Comparison of ENCODE assay signal across 14 cellular contexts in genomic region chr10:101567165-101568006, GRCh38. TPM values are rescaled to one million over a fixed set of nuclear protein-coding genes. Genes with fewer than 3 reads are reported as not detected.
DNase-seq lines count a peak whose midpoint lies in the region; ATAC-seq and TF ChIP-seq lines count a peak whose summit lies in the region.
"Had no signal": no experiment of that assay in that cellular context is flagged by ENCODE, and none has a peak within 500 bp of the region (broad histone marks: within the 10 kb centered on the region; RNA-seq: fewer than 3 reads in every experiment).

No MANE protein-coding gene starts in this region.

- peaks cover 47% of the 10 kb centered on the region for H3K27me3 Mint-ChIP-seq in activated CD4-positive, alpha-beta T cell treated with anti-CD3 and anti-CD28 coated beads for 36 hours
- H3K27me3 Mint-ChIP-seq in endothelial cell (ENCODE audit: unreplicated experiment): peaks cover 31% of the 10 kb centered on the region

- no peaks in the 10 kb centered on the region for H3K36me3 Mint-ChIP-seq in activated CD4-positive, alpha-beta T cell treated with anti-CD3 and anti-CD28 coated beads for 36 hours (ENCODE audit: low read depth)
- H3K36me3 Mint-ChIP-seq in endothelial cell (ENCODE audit: low read depth, unreplicated experiment): no peaks in the 10 kb centered on the region
- H3K36me3 Mint-ChIP-seq: activated CD4-positive, alpha-beta memory T cell treated with anti-CD3 and anti-CD28 coated beads for 36 hours had no signal

- H3K9me3 ChIP-seq in HEK293 (ENCODE audit: control insufficient read depth, insufficient read depth, low read depth, low read length): no peaks in the 10 kb centered on the region
- H3K9me3 ChIP-seq in spleen: peaks cover 0 to under 1% (median 0%) of the 10 kb centered on the region in 8 donors

- DNase-seq in activated CD4-positive, alpha-beta T cell treated with anti-CD3 and anti-CD28 coated beads for 36 hours: no peak
- DNase-seq in activated CD4-positive, alpha-beta T cell treated with anti-CD3 and anti-CD28 coated beads, Interleukin-2, amount 50 U/mL, for 48 hours: no peak
- DNase-seq in endothelial cell (ENCODE audit: low spot score) (no peak), posterior vena cava (ENCODE audit: low spot score) (peak; percentile 46), NAMALWA (ENCODE audit: low spot score) (no peak), spleen (no peak), NCI-H187 (lab: John Stamatoyannopoulos, UW) (no peak)
- DNase-seq: activated CD4-positive, alpha-beta memory T cell treated with anti-CD3 and anti-CD28 coated beads for 36 hours; CD4-positive, alpha-beta T cell; stimulated activated CD4-positive, alpha-beta T cell treated with anti-CD3 and anti-CD28 coated beads, Interleukin-2, amount 100 ng/mL, for 48 hours had no signal

- H3K4me1 ChIP-seq in HEK293 (ENCODE audit: control insufficient read depth, insufficient read depth, low read length) (peaks cover 3% of the 10 kb centered on the region), spleen (peaks cover 15 to 38% (median 29%) of the 10 kb centered on the region in 6 donors)

- H3K4me3 ChIP-seq in HEK293 (ENCODE audit: low read depth, low read length) (no peak overlapping the region), spleen (no peak overlapping the region)

- TF ChIP-seq CTCF in HEK293 (tag by site-specific recombination; IDR thresholded peaks at IDR 0.05) (no peak), endothelial cell (IDR thresholded peaks at IDR 0.05; ENCODE audit: unreplicated experiment) (no peak), spleen (IDR thresholded peaks at IDR 0.05 in 8 of 11, conservative IDR thresholded peaks at IDR 0.05 in 3 of 11) (no peak)

- no peak overlapping the region for H3K27ac Mint-ChIP-seq in activated CD4-positive, alpha-beta T cell treated with anti-CD3 and anti-CD28 coated beads for 36 hours
- no peak overlapping the region for H3K27ac Mint-ChIP-seq in endothelial cell (ENCODE audit: unreplicated experiment)
- H3K27ac Mint-ChIP-seq: activated CD4-positive, alpha-beta memory T cell treated with anti-CD3 and anti-CD28 coated beads for 36 hours; CD4-positive, alpha-beta T cell; naive thymus-derived CD4-positive, alpha-beta T cell had no signal

- H3K4me3 Mint-ChIP-seq in activated CD4-positive, alpha-beta T cell treated with anti-CD3 and anti-CD28 coated beads for 36 hours: no peak overlapping the region
- peak overlapping the region; percentile 33 for H3K4me3 Mint-ChIP-seq in endothelial cell (ENCODE audit: unreplicated experiment)
- H3K4me3 Mint-ChIP-seq: activated CD4-positive, alpha-beta memory T cell treated with anti-CD3 and anti-CD28 coated beads for 36 hours had no signal

- ATAC-seq in activated CD4-positive, alpha-beta T cell treated with anti-CD3 and anti-CD28 coated beads for 36 hours: peak; percentile 47
- ATAC-seq: left lobe of liver; naive thymus-derived CD4-positive, alpha-beta T cell had no signal

- no peaks in the 10 kb centered on the region for H3K9me3 Mint-ChIP-seq in activated CD4-positive, alpha-beta T cell treated with anti-CD3 and anti-CD28 coated beads for 36 hours (ENCODE audit: low read depth)
- H3K9me3 Mint-ChIP-seq in endothelial cell (ENCODE audit: unreplicated experiment): no peaks in the 10 kb centered on the region
- H3K9me3 Mint-ChIP-seq: activated CD4-positive, alpha-beta memory T cell treated with anti-CD3 and anti-CD28 coated beads for 36 hours; CD4-positive, alpha-beta T cell had no signal

- CTCF ChIA-PET in activated CD4-positive, alpha-beta T cell treated with anti-CD3 and anti-CD28 coated beads for 36 hours (lab: Charles Lee): interaction anchor here (0.7 to 1.0 kb wide), 4 partner anchors 34 to 333 kb away, joined by 3 to 4 read pairs (median 4); no protein-coding TSS in a partner anchor
- CTCF ChIA-PET in HEK293 (lab: Yijun Ruan, JAX): interaction anchor here (0.6 to 1.6 kb wide), 6 partner anchors 15 to 406 kb away, joined by 3 to 16 read pairs (median 3); no protein-coding TSS in a partner anchor

- peaks cover 18% of the 10 kb centered on the region for H3K4me1 Mint-ChIP-seq in activated CD4-positive, alpha-beta T cell treated with anti-CD3 and anti-CD28 coated beads for 36 hours
- H3K4me1 Mint-ChIP-seq in endothelial cell (ENCODE audit: unreplicated experiment): peaks cover 2% of the 10 kb centered on the region

- intact Hi-C loops in activated CD4-positive, alpha-beta T cell treated with anti-CD3 and anti-CD28 coated beads for 36 hours (cut with DNase I, micrococcal nuclease): loop anchor here in 1 of 2 experiments (5.0 kb wide), 1 partner anchor 100 kb away; no protein-coding TSS in a partner anchor
- intact Hi-C loops in posterior vena cava (cut with DNase I): loop anchor here in 1 of 2 donors (5.0 to 10.0 kb wide), 2 partner anchors 283 to 355 kb away; no protein-coding TSS in a partner anchor
- intact Hi-C loops in spleen (cut with DNase I; ENCODE audit: low total_unique reads): no loop called here

- H3K27ac ChIP-seq in HEK293 (ENCODE audit: extremely low read depth, low read depth, low read length) (no peak overlapping the region), spleen (no peak overlapping the region)
- H3K27ac ChIP-seq: tibial nerve had no signal

- H3K36me3 ChIP-seq in HEK293 (ENCODE audit: control insufficient read depth in 2 of 2, insufficient read depth in 1 of 2, low read length in 2 of 2) (no peaks in the 10 kb centered on the region), spleen (no peaks in the 10 kb centered on the region)

- 66 to 71% (median 68%) methylated on average over 7 of the region's 7 CpGs for WGBS in spleen, 5 donors

- TF ChIP-seq POLR2A in spleen (IDR thresholded peaks at IDR 0.05): no peak

- H3K27me3 ChIP-seq in spleen (replicated peaks in 1 of 7): peaks cover 2 to 79% (median 39%) of the 10 kb centered on the region in 7 donors

- POLR2A ChIA-PET in activated CD4-positive, alpha-beta T cell treated with anti-CD3 and anti-CD28 coated beads for 36 hours (lab: Charles Lee): no interaction called here
- POLR2A ChIA-PET in HEK293 (lab: Yijun Ruan, JAX): interaction anchor here (0.6 kb wide), 1 partner anchor 272 kb away, joined by 3 read pairs; no protein-coding TSS in a partner anchor

TF ChIP-seq in HEK293, 187 proteins besides CTCF, POLR2A, EP300 and RAD21 (continues in another document):
- peak; percentile 78 for TF ChIP-seq ZFHX2 (tag by site-specific recombination; conservative IDR thresholded peaks at IDR 0.05)
- TF ChIP-seq ZNF664 (tag by site-specific recombination; IDR thresholded peaks at IDR 0.05): no peak
- no peak for TF ChIP-seq ZNF658 (tag by site-specific recombination; IDR thresholded peaks at IDR 0.05)
- TF ChIP-seq SCRT1 (tag by site-specific recombination; IDR thresholded peaks at IDR 0.05; ENCODE audit: borderline replicate concordance): peak; percentile 41; the same call in 1 of the 2 replicates
- 0 out of 2 replicates have a peak, but pooled peaks have one; percentile 33 for TF ChIP-seq EGR2 (tag by site-specific recombination; IDR thresholded peaks at IDR 0.05; ENCODE audit: low read depth)
- no peak for TF ChIP-seq ZNF24 (tag by site-specific recombination; IDR thresholded peaks at IDR 0.05)
- peak; percentile 91 for TF ChIP-seq SCRT2 (tag by site-specific recombination; IDR thresholded peaks at IDR 0.05)
- TF ChIP-seq ZNF776 (tag by site-specific recombination; IDR thresholded peaks at IDR 0.05; ENCODE audit: borderline replicate concordance): no peak
- no peak for TF ChIP-seq PATZ1 (tag by site-specific recombination; IDR thresholded peaks at IDR 0.05)
- TF ChIP-seq ZNF529 (tag by site-specific recombination; IDR thresholded peaks at IDR 0.05; ENCODE audit: insufficient replicate concordance): no peak
- TF ChIP-seq ZSCAN5A (tag by site-specific recombination; IDR thresholded peaks at IDR 0.05): 0 out of 2 replicates have a peak, but pooled peaks have one; percentile 35

RNA-seq across cellular contexts. Expression of gene POLL, which starts 20.7 kb away (rescaled TPM):
- total RNA-seq in activated CD4-positive, alpha-beta T cell treated with anti-CD3 and anti-CD28 coated beads for 36 hours: 10 to 100 TPM; 30.2 to 31.4 TPM
- total RNA-seq in endothelial cell (ENCODE audit: unreplicated experiment) (44.8 TPM), posterior vena cava (10 to 100 TPM; 13.9 to 19.1 TPM), spleen (10 to 100 TPM; 27.6 to 36.7 (median 28.9) TPM)
- 10 to 100 TPM; 22.3 to 40.3 (median 39.0) TPM for polyA plus RNA-seq in spleen

RNA-seq across cellular contexts. Expression of gene DPCD, which starts 20.7 kb away (rescaled TPM):
- 10 to 100 TPM; 15.5 to 19.3 TPM for total RNA-seq in activated CD4-positive, alpha-beta T cell treated with anti-CD3 and anti-CD28 coated beads for 36 hours
- 16.7 TPM for total RNA-seq in endothelial cell (ENCODE audit: unreplicated experiment)
- total RNA-seq in posterior vena cava: 10 to 100 TPM; 11.4 to 12.5 TPM
- 1 to 10 TPM; 3.2 to 9.6 (median 5.4) TPM for total RNA-seq in spleen
- polyA plus RNA-seq in spleen: 1 to 10 TPM; 3.2 to 4.5 (median 4.4) TPM
